Comparison of ENCODE assay signal across 8 cellular contexts in genomic region chr17:47830991-47831933, GRCh38. TPM values are rescaled to one million over a fixed set of nuclear protein-coding genes. Genes with fewer than 3 reads are reported as not detected.
DNase-seq lines count a peak whose midpoint lies in the region; TF ChIP-seq lines count a peak whose summit lies in the region.

A gene with protein sequence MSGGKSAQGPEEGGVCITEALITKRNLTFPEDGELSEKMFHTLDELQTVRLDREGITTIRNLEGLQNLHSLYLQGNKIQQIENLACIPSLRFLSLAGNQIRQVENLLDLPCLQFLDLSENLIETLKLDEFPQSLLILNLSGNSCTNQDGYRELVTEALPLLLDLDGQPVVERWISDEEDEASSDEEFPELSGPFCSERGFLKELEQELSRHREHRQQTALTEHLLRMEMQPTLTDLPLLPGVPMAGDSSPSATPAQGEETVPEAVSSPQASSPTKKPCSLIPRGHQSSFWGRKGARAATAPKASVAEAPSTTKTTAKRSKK (plus strand): TSS chr17:47831670. CDS start chr17:47831990, 320 bp downstream.
Gene MRPL10, minus strand, starts transcription at chr17:47831541. Its CDS starts 30 bp downstream, at chr17:47831511.

- H3K4me3 ChIP-seq in GM08714 (ENCODE audit: low read length), result peak within 1 kb of the TSS; percentile 95
- H3K4me3 ChIP-seq in HFF-Myc (replicated peaks; ENCODE audit: low read depth, low read length), result peak within 1 kb of the TSS; percentile 85
- peak within 1 kb of the TSS; percentile 67 to 78 for H3K4me3 ChIP-seq in testis

- peak within 1 kb of the TSS; percentile 89 for H3K27ac Mint-ChIP-seq in activated naive CD4-positive, alpha-beta T cell treated with anti-CD3 and anti-CD28 coated beads, Interleukin-2, amount 10 ng/mL, durations not matched to agents 7 days and 5 days

- peaks cover 13% of the 10 kb centered on the region for H3K4me1 ChIP-seq in testis

- H3K27me3 Mint-ChIP-seq in activated naive CD4-positive, alpha-beta T cell treated with anti-CD3 and anti-CD28 coated beads, Interleukin-2, amount 10 ng/mL, durations not matched to agents 7 days and 5 days, result no peaks in the 10 kb centered on the region

- peak within 1 kb of the TSS; percentile 14 to 54 for H3K27ac ChIP-seq in testis

- peaks cover 18% of the 10 kb centered on the region for H3K36me3 Mint-ChIP-seq in activated naive CD4-positive, alpha-beta T cell treated with anti-CD3 and anti-CD28 coated beads, Interleukin-2, amount 10 ng/mL, durations not matched to agents 7 days and 5 days

- H3K4me3 Mint-ChIP-seq in activated naive CD4-positive, alpha-beta T cell treated with anti-CD3 and anti-CD28 coated beads, Interleukin-2, amount 10 ng/mL, durations not matched to agents 7 days and 5 days, result peak within 1 kb of the TSS; percentile 82

- in situ Hi-C loops in SK-MEL-5 (cut with HindIII; ENCODE audit: low pct_unique_long_range_greater_than_20kb, low sequenced_read_pairs), result no loop called here

- no peak for TF ChIP-seq POLR2A in testis (IDR thresholded peaks at IDR 0.05)

- H3K36me3 ChIP-seq in testis (ENCODE audit: low read depth, missing control alignments), result no peaks in the 10 kb centered on the region

- TF ChIP-seq CTCF in HFF-Myc (IDR thresholded peaks at IDR 0.05; ENCODE audit: low read depth, low read length, missing control alignments), result peak; percentile 49
- peak in 1 of 3 experiments; percentile 9 for TF ChIP-seq CTCF in testis (IDR thresholded peaks at IDR 0.05)

- CTCF ChIA-PET in activated naive CD4-positive, alpha-beta T cell treated with anti-CD3 and anti-CD28 coated beads, Interleukin-2, amount 10 ng/mL, durations not matched to agents 7 days and 5 days (lab: Charles Lee), result interaction anchor here (1.2 to 3.0 kb wide), 5 partner anchors 9 to 116 kb away, joined by 4 to 17 read pairs (median 4); partner anchors contain the start of genes OSBPL7, SCRN2 and SP2

- 0% methylated on average over 42 of the region's 42 CpGs for WGBS in testis, 2 donors

- DNase-seq in HFF-Myc (ENCODE audit: extremely low read depth, low read depth), result peak; percentile 74
- DNase-seq in NAMALWA (ENCODE audit: low spot score), result peak; percentile 92
- peak; percentile 92 for DNase-seq in SK-MEL-5 (ENCODE audit: low read depth, low spot score)
- peak; percentile 94 for DNase-seq in activated naive CD4-positive, alpha-beta T cell treated with anti-CD3 and anti-CD28 coated beads, Interleukin-2, amount 10 ng/mL, durations not matched to agents 7 days and 5 days
- DNase-seq in glomerular endothelial cell (ENCODE audit: extremely low read depth, low read depth, low spot score), result peak; percentile 55
- peak; percentile 87 for DNase-seq in occipital lobe (lab: John Stamatoyannopoulos, UW)
- peak; percentile 96 for DNase-seq in testis

- H3K9me3 ChIP-seq in testis, result no peaks in the 10 kb centered on the region

- no peaks in the 10 kb centered on the region for H3K27me3 ChIP-seq in testis

- intact Hi-C loops in testis (cut with DNase I; ENCODE audit: low total_unique reads), result no loop called here

- no peaks in the 10 kb centered on the region for H3K9me3 Mint-ChIP-seq in activated naive CD4-positive, alpha-beta T cell treated with anti-CD3 and anti-CD28 coated beads, Interleukin-2, amount 10 ng/mL, durations not matched to agents 7 days and 5 days

- H3K4me1 Mint-ChIP-seq in activated naive CD4-positive, alpha-beta T cell treated with anti-CD3 and anti-CD28 coated beads, Interleukin-2, amount 10 ng/mL, durations not matched to agents 7 days and 5 days, result peaks cover 71% of the 10 kb centered on the region

RNA-seq across cellular contexts. Expression of the first gene that starts in this region (rescaled TPM):
- not detected in 2 replicates for total RNA-seq in SK-MEL-5 (2014; rRNA removed; shearing (Covaris generic))
- polyA plus RNA-seq in SK-MEL-5 (2015; cell fraction: cytosol; rRNA removed), result 0.87 and 1.0 TPM in 2 replicates
- 2.0 and 5.4 TPM in 2 replicates for polyA plus RNA-seq in SK-MEL-5 (2015; cell fraction: nucleus; rRNA removed)
- 0.24 TPM in 1 of 2 replicates, not detected in the other for total RNA-seq in glomerular endothelial cell
- total RNA-seq in occipital lobe, result not detected
- 10 to 100 TPM; 18.4 to 28.3 TPM for total RNA-seq in testis
- polyA plus RNA-seq in testis (ENCODE audit: insufficient read depth, low read depth, low replicate concordance), result 147 TPM

RNA-seq across cellular contexts. Expression of gene MRPL10, which starts in this region (rescaled TPM):
- total RNA-seq in SK-MEL-5 (2014; rRNA removed; shearing (Covaris generic)), result 72.6 and 82.0 TPM in 2 replicates
- 95.1 and 104 TPM in 2 replicates for polyA plus RNA-seq in SK-MEL-5 (2015; cell fraction: cytosol; rRNA removed)
- polyA plus RNA-seq in SK-MEL-5 (2015; cell fraction: nucleus; rRNA removed), result 42.0 and 46.9 TPM in 2 replicates
- 29.8 and 50.5 TPM in 2 replicates for total RNA-seq in glomerular endothelial cell
- total RNA-seq in occipital lobe, result 9.7 TPM
- 10 to 100 TPM; 47.1 to 47.4 TPM for total RNA-seq in testis
- 51.5 TPM for polyA plus RNA-seq in testis (ENCODE audit: insufficient read depth, low read depth, low replicate concordance)

Comparison
In these comparisons a context has a peak if more than half of its experiments do, and no peak if none do; other contexts are left out.
1. Peak in every context shown above with its lines: DNase-seq, H3K4me3 ChIP-seq and H3K27ac ChIP-seq.
2. RNA of the first gene that starts in this region (total RNA-seq): 18.4 to 28.3 TPM in testis; 0.24 TPM in glomerular endothelial cell, not detected in SK-MEL-5 and not detected in occipital lobe (single experiment); every median in the first group is over 10 times any median in the second.